Comparison of ENCODE assay signal across 26 cellular contexts in the genomic region with DNA sequence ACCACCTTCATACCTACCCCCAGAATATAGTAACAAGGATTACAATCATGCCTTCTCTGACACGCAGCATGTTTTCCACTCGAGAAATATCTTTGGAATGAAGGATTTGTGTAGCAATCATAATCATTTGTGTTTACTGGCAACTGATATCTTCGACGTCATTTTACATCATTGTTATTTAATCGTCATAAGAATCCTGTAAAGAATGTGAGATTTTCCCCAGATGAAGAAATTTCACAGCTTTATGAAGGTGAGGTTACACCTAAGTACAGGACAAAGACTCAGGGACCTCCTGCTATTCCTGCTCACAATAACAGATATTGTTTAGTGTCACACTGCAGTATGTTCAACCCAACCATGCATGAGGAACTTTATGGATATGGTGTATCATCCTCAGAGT.
"Had no signal": no experiment of that assay in that cellular context is flagged by ENCODE, and none has a peak within 500 bp of the region (broad histone marks: within the 10 kb centered on the region; RNA-seq: fewer than 3 reads in every experiment).

No MANE protein-coding gene starts in this region.

- H3K4me2 ChIP-seq: smooth muscle cell had no signal

- H3K36me3 Mint-ChIP-seq: mesothelial cell of epicardium; naive thymus-derived CD4-positive, alpha-beta T cell; natural killer cell treated with Interleukin-12 subunit alpha and Interleukin-12 subunit beta and Interleukin-15 and Interleukin-18, amount 100 ng/mL, for 72 hours; stimulated activated memory B cell treated with anti-CD40 and anti-IgM and Interleukin-4, amounts not matched to agents 10 μg/mL and 1 μg/mL and 100 μg/mL, for 72 hours; type B pancreatic cell had no signal

- H3K36me3 ChIP-seq: left lung, lower lobe of right lung, ovary, tibial nerve, uterus had no signal

- H3K27ac ChIP-seq: left lung, lower lobe of right lung, ovary, tibial nerve, uterus had no signal

- H3K27me3 Mint-ChIP-seq: stimulated activated memory B cell treated with anti-CD40 and anti-IgM and Interleukin-4, amounts not matched to agents 10 μg/mL and 1 μg/mL and 100 μg/mL, for 72 hours had no signal

- H3K4me1 Mint-ChIP-seq: stimulated activated memory B cell treated with anti-CD40 and anti-IgM and Interleukin-4, amounts not matched to agents 10 μg/mL and 1 μg/mL and 100 μg/mL, for 72 hours had no signal

- H3K9me3 ChIP-seq: left lung, lower lobe of right lung, mucosa of descending colon, ovary, tibial nerve, uterus had no signal

- H3K9me3 Mint-ChIP-seq: natural killer cell treated with Interleukin-12 subunit alpha and Interleukin-12 subunit beta and Interleukin-15 and Interleukin-18, amount 100 ng/mL, for 72 hours; stimulated activated naive CD8-positive, alpha-beta T cell treated with anti-CD3 and anti-CD28 coated beads, Interleukin-15, amount 100 ng/mL, for 72 hours; type B pancreatic cell had no signal

- H3K4me1 ChIP-seq: left lung, lower lobe of right lung had no signal

- H3K27me3 ChIP-seq: left lung, ovary, tibial nerve, uterus had no signal

- ATAC-seq: left colon; left lung; lower lobe of right lung; mucosa of descending colon; naive thymus-derived CD4-positive, alpha-beta T cell; natural killer cell treated with Interleukin-12 subunit alpha and Interleukin-12 subunit beta and Interleukin-15 and Interleukin-18, amount 100 ng/mL, for 72 hours; right cardiac atrium; stimulated activated memory B cell treated with anti-CD40 and anti-IgM and Interleukin-4, amounts not matched to agents 10 μg/mL and 1 μg/mL and 100 μg/mL, for 72 hours; stimulated activated naive CD8-positive, alpha-beta T cell treated with anti-CD3 and anti-CD28 coated beads, Interleukin-15, amount 100 ng/mL, for 72 hours had no signal

- H3K4me3 Mint-ChIP-seq: mesothelial cell of epicardium; naive thymus-derived CD4-positive, alpha-beta T cell; natural killer cell treated with Interleukin-12 subunit alpha and Interleukin-12 subunit beta and Interleukin-15 and Interleukin-18, amount 100 ng/mL, for 72 hours; stimulated activated memory B cell treated with anti-CD40 and anti-IgM and Interleukin-4, amounts not matched to agents 10 μg/mL and 1 μg/mL and 100 μg/mL, for 72 hours; stimulated activated naive CD8-positive, alpha-beta T cell treated with anti-CD3 and anti-CD28 coated beads, Interleukin-15, amount 100 ng/mL, for 72 hours; type B pancreatic cell had no signal

- H3K27ac Mint-ChIP-seq: mesothelial cell of epicardium; naive thymus-derived CD4-positive, alpha-beta T cell; natural killer cell treated with Interleukin-12 subunit alpha and Interleukin-12 subunit beta and Interleukin-15 and Interleukin-18, amount 100 ng/mL, for 72 hours; progenitor cell of endocrine pancreas; stimulated activated memory B cell treated with anti-CD40 and anti-IgM and Interleukin-4, amounts not matched to agents 10 μg/mL and 1 μg/mL and 100 μg/mL, for 72 hours; type B pancreatic cell had no signal

- H3K4me3 ChIP-seq: left lung, lower lobe of right lung, mucosa of descending colon, ovary, smooth muscle cell, tibial nerve, uterus had no signal

- DNase-seq: hippocampal formation; kidney; left colon; left lung; lower lobe of right lung; mammary epithelial cell; mesenchymal stem cell; mucosa of descending colon; naive thymus-derived CD4-positive, alpha-beta T cell; ovary; right cardiac atrium; stimulated activated CD4-positive, alpha-beta T cell treated with anti-CD3 and anti-CD28 coated beads, Interleukin-1b, Interleukin-23, amount 100 ng/mL, for 48 hours; stimulated activated CD4-positive, alpha-beta T cell treated with anti-CD3 and anti-CD28 coated beads, Interleukin-2, amount 100 ng/mL, for 48 hours; stimulated activated CD4-positive, alpha-beta T cell treated with anti-CD3 and anti-CD28 coated beads, Interleukin-4, amount 100 ng/mL, for 4 hours; stimulated activated CD8-positive, alpha-beta memory T cell treated with anti-CD3 and anti-CD28 coated beads, Interleukin-4, amount 100 ng/mL, for 48 hours; stimulated activated naive CD4-positive, alpha-beta T cell treated with Interleukin-2 at 50 U/mL for 16 hours; stimulated activated naive CD8-positive, alpha-beta T cell treated with anti-CD3 and anti-CD28 coated beads, Interleukin-15, amount 100 ng/mL, for 72 hours; substantia nigra; uterus had no signal
